Comparison of ENCODE assay signal across 3 cellular contexts in genomic region chr5:8611067-8611466, GRCh38.
"Had no signal": no experiment of that assay in that cellular context is flagged by ENCODE, and none has a peak within 500 bp of the region (broad histone marks: within the 10 kb centered on the region; RNA-seq: fewer than 3 reads in every experiment).

No MANE protein-coding gene starts in this region.

- H3K4me3 ChIP-seq: GM12878 had no signal

- ATAC-seq: GM12878 had no signal

- DNase-seq: GDM1, GF-D8 had no signal
